31 cellular contexts compared by ENCODE assay signal in the genomic region with DNA sequence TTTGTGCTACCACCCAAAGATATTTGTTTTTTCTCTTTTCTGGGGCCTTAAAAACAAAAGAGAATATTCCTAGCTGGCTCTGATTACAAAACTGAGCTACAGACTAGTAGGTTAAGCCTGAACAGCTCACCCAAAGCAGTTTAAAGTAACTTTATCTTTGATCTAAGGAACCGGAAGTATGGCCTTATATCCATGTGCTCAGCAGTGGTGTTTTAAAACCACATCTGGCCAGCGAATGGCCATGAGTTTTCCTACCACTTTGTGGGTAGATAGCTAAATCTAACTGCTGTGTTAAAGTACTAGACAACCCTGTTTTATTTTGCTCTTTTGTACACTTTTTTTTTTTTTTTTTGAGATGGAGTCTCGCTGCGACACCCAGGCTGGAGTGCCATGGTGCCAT. TPM values are rescaled to one million over a fixed set of nuclear protein-coding genes. Genes with fewer than 3 reads are reported as not detected.
DNase-seq lines count a peak whose midpoint lies in the region; ATAC-seq, FAIRE-seq and TF ChIP-seq lines count a peak whose summit lies in the region.
"Had no signal": no experiment of that assay in that cellular context is flagged by ENCODE, and none has a peak within 500 bp of the region (broad histone marks: within the 10 kb centered on the region; RNA-seq: fewer than 3 reads in every experiment).

No MANE protein-coding gene starts in this region.

- no peak overlapping the region for H2AFZ ChIP-seq in K562 (ENCODE audit: low read depth, low read length)

- H3K36me3 ChIP-seq in K562 (ENCODE audit: control insufficient read depth, insufficient read depth, low read length): no peaks in the 10 kb centered on the region
- H3K36me3 ChIP-seq: BLaER1, SJSA1 had no signal

- H3K9me3 ChIP-seq in A549 (no peaks in the 10 kb centered on the region), K562 (replicated peaks; ENCODE audit: control insufficient read depth, insufficient read depth, low read depth, low read length) (no peaks in the 10 kb centered on the region)
- H3K9me3 ChIP-seq: BLaER1, SJSA1 had no signal

- TF ChIP-seq CTCF in A549 (IDR thresholded peaks at IDR 0.05) (no peak), K562 (IDR thresholded peaks at IDR 0.05 in 2 of 3, conservative IDR thresholded peaks at IDR 0.05 in 1 of 3; ENCODE audit: insufficient read depth in 2 of 3, low read depth in 1 of 3, low read length in 3 of 3) (no peak)

- no peak overlapping the region for H3K4me2 ChIP-seq in A549
- H3K4me2 ChIP-seq in K562 (ENCODE audit: insufficient read depth, low read length): no peak overlapping the region
- H3K4me2 ChIP-seq: BLaER1 had no signal

- BruUV-seq in K562 (replicated peaks; lab: Mats Ljungman, UMichigan): no TSS peak

- ATAC-seq in A549 (no peak), K562 (no peak), HG03432 (IDR thresholded peaks at IDR 0.05; ENCODE audit: unreplicated experiment) (no peak)
- ATAC-seq: GM12878, HCT116, PC-3, T-cell had no signal

- DNase-seq in A549 (ENCODE audit: low read depth in 1 of 2, low spot score in 1 of 2) (no peak), KBM-7 (peak; percentile 14), RPMI7951 (ENCODE audit: low read depth) (peak; percentile 3), K562 (ENCODE audit: extremely low read depth in 1 of 4, low spot score in 3 of 4) (peak in 1 of 4 experiments; percentile 5), NCI-H2029 treated with DMSO at 0.1 percent for 48 hours (lab: John Stamatoyannopoulos, UW) (no peak), T-helper 9 cell (no peak)
- DNase-seq: EL, GDM1, NCI-H1092, NCI-H1417 treated with DMSO at 0.1 percent for 48 hours, NCI-H187, NCI-H2107, NCI-H446, NCI-H524 treated with DMSO at 0.1 percent for 48 hours, NCI-H774, PC-3, Right ventricle myocardium superior, RPMI8226, T-cell had no signal

- no peaks in the 10 kb centered on the region for H3K79me2 ChIP-seq in K562 (ENCODE audit: control insufficient read depth, insufficient read depth, low read length)

- H3K4me3 ChIP-seq in A549 (no peak overlapping the region), K562 (no peak overlapping the region)
- H3K4me3 ChIP-seq: BLaER1, GM12878, SJSA1 had no signal

- POLR2A ChIA-PET in A549 (lab: Yijun Ruan, JAX): no interaction called here
- POLR2A ChIA-PET in K562 (lab: Yijun Ruan, JAX): no interaction called here

- 52% methylated on average over 4 of the region's 4 CpGs for WGBS in A549 (ENCODE audit: missing lambda C conversion rate)
- 13% methylated on average over 2 of the region's 4 CpGs for WGBS in K562 (ENCODE audit: insufficient coverage, low coverage, missing lambda C conversion rate)

- no peak overlapping the region for H3K27ac ChIP-seq in A549
- H3K27ac ChIP-seq in K562 (ENCODE audit: extremely low read depth, low read depth, low read length): no peak overlapping the region
- H3K27ac ChIP-seq: BLaER1, SJSA1 had no signal

- H3K4me1 ChIP-seq in A549: no peaks in the 10 kb centered on the region
- peaks cover 0 to 2% of the 10 kb centered on the region in 2 experiments; a peak in 1 of 5 replicates for H3K4me1 ChIP-seq in K562 (replicated peaks in 1 of 2; ENCODE audit: control insufficient read depth in 2 of 2, insufficient read depth in 2 of 2, low read length in 2 of 2)
- H3K4me1 ChIP-seq: BLaER1, SJSA1 had no signal

- no peaks in the 10 kb centered on the region for H4K20me1 ChIP-seq in K562 (replicated peaks; ENCODE audit: control insufficient read depth, insufficient read depth, low read length)
- H4K20me1 ChIP-seq: BLaER1 had no signal

- intact Hi-C loops in K562 (cut with micrococcal nuclease): no loop called here

- in situ Hi-C loops in KBM-7 (cut with MboI; ENCODE audit: low pct_unique_long_range_greater_than_20kb, low sequenced_read_pairs) (no loop called here), K562 (cut with MboI) (no loop called here)

- CTCF ChIA-PET in A549 (lab: Yijun Ruan, JAX) (no interaction called here), K562 (lab: Yijun Ruan, JAX; ENCODE audit: low intra/inter-chr PET ratio) (no interaction called here)

- TF ChIP-seq POLR2A in A549 (IDR thresholded peaks at IDR 0.05; ENCODE audit: low read length): no peak
- no peak for TF ChIP-seq POLR2A in K562 (conservative IDR thresholded peaks at IDR 0.05)

- H3K9me1 ChIP-seq in K562 (ENCODE audit: control insufficient read depth, insufficient read depth, low read length): no peaks in the 10 kb centered on the region

- TF ChIP-seq EP300 in A549 (IDR thresholded peaks at IDR 0.05) (no peak), K562 (IDR thresholded peaks at IDR 0.05; ENCODE audit: low read length) (no peak)

- TF ChIP-seq RAD21 in A549 (conservative IDR thresholded peaks at IDR 0.05 in 1 of 2, IDR thresholded peaks at IDR 0.05 in 1 of 2) (no peak), K562 (CRISPR knock-in tag; conservative IDR thresholded peaks at IDR 0.05 in 1 of 2, IDR thresholded peaks at IDR 0.05 in 1 of 2) (no peak)

- FAIRE-seq in A549 (lab: Jason Lieb, UNC) (peak; percentile 13), K562 (lab: Jason Lieb, UNC) (no peak)
- FAIRE-seq: D721Med, GM12878 had no signal

- no peak overlapping the region for H3K9ac ChIP-seq in K562 (ENCODE audit: insufficient read depth in 1 of 2, low read depth in 2 of 2, low read length in 2 of 2)
- H3K9ac ChIP-seq: BLaER1 had no signal

- no peaks in the 10 kb centered on the region for H3K27me3 ChIP-seq in K562 (ENCODE audit: control insufficient read depth in 2 of 2, insufficient read depth in 2 of 2, low read length in 2 of 2)
- H3K27me3 ChIP-seq: SJSA1 had no signal

TF ChIP-seq in A549, 52 proteins besides CTCF, POLR2A, EP300 and RAD21 (continues in another document):
- TF ChIP-seq KDM1A (IDR thresholded peaks at IDR 0.05; ENCODE audit: low read depth): no peak
- TF ChIP-seq, protein P1, sequence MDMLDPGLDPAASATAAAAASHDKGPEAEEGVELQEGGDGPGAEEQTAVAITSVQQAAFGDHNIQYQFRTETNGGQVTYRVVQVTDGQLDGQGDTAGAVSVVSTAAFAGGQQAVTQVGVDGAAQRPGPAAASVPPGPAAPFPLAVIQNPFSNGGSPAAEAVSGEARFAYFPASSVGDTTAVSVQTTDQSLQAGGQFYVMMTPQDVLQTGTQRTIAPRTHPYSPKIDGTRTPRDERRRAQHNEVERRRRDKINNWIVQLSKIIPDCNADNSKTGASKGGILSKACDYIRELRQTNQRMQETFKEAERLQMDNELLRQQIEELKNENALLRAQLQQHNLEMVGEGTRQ (IDR thresholded peaks at IDR 0.05): no peak
- TF ChIP-seq CBX2 (IDR thresholded peaks at IDR 0.05; ENCODE audit: borderline replicate concordance, low read depth): no peak
- TF ChIP-seq MYC (IDR thresholded peaks at IDR 0.05; ENCODE audit: borderline replicate concordance, low read length): no peak
- no peak for TF ChIP-seq FOXS1 (CRISPR knock-in tag; IDR thresholded peaks at IDR 0.05)
- TF ChIP-seq POLR2AphosphoS2 (conservative IDR thresholded peaks at IDR 0.05; ENCODE audit: low read length): no peak

TF ChIP-seq in K562, 482 proteins besides CTCF, POLR2A, EP300 and RAD21 (continues in another document):
- no peak for TF ChIP-seq NFIC (IDR thresholded peaks at IDR 0.05)
- no peak for TF ChIP-seq TAF9B (IDR thresholded peaks at IDR 0.05; ENCODE audit: partially characterized antibody)
- no peak for TF ChIP-seq HLTF (IDR thresholded peaks at IDR 0.05)
- TF ChIP-seq ZNF699 (CRISPR knock-in tag; IDR thresholded peaks at IDR 0.05; ENCODE audit: insufficient replicate concordance): no peak
- no peak for TF ChIP-seq MAFF (IDR thresholded peaks at IDR 0.05; ENCODE audit: low read length)
- TF ChIP-seq, protein P2, sequence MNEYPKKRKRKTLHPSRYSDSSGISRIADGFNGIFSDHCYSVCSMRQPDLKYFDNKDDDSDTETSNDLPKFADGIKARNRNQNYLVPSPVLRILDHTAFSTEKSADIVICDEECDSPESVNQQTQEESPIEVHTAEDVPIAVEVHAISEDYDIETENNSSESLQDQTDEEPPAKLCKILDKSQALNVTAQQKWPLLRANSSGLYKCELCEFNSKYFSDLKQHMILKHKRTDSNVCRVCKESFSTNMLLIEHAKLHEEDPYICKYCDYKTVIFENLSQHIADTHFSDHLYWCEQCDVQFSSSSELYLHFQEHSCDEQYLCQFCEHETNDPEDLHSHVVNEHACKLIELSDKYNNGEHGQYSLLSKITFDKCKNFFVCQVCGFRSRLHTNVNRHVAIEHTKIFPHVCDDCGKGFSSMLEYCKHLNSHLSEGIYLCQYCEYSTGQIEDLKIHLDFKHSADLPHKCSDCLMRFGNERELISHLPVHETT (CRISPR knock-in tag; conservative IDR thresholded peaks at IDR 0.05 in 1 of 2, IDR thresholded peaks at IDR 0.05 in 1 of 2): no peak
- TF ChIP-seq PHB2 (IDR thresholded peaks at IDR 0.05; ENCODE audit: low read depth): no peak
- TF ChIP-seq L3MBTL2 (IDR thresholded peaks at IDR 0.05): peak; percentile 55; the same call in 1 of the 2 replicates
- TF ChIP-seq YY1 (IDR thresholded peaks at IDR 0.05; ENCODE audit: borderline replicate concordance in 1 of 3, control insufficient read depth in 1 of 3, extremely low read depth in 1 of 3, insufficient read depth in 3 of 3, insufficient read length in 1 of 3, insufficient replicate concordance in 2 of 3, low read depth in 1 of 3, low read length in 2 of 3): no peak

RNA-seq across cellular contexts. Expression of a gene that starts 24.6 kb away (rescaled TPM):
- not detected in 2 replicates for polyA plus RNA-seq in A549 (2011; rRNA removed)
- not detected in 2 replicates for polyA plus RNA-seq in A549 (2012; cell fraction: cytosol; rRNA removed)
- not detected in 2 replicates for polyA plus RNA-seq in A549 (2012; cell fraction: nucleus; rRNA removed)
- polyA plus RNA-seq in A549 (2017; fragmentation: RNase III; extraction: RNeasy Plus Mini Kit Qiagen cat#74134 plus additional on column Dnase treatment): not detected in 3 replicates
- polyA minus RNA-seq in A549 (2011; rRNA and poly(A)+ RNA removed): 0.05 TPM in 1 of 2 replicates, not detected in the other
- not detected in 2 replicates for total RNA-seq in RPMI7951 (2014; rRNA removed; shearing (Covaris generic))
- total RNA-seq in K562 (2011; cell fraction: chromatin; rRNA removed; ENCODE audit: low replicate concordance): not detected in 2 replicates
- not detected in 2 replicates for total RNA-seq in K562 (2011; cell fraction: nucleolus; rRNA removed)
- not detected in 2 replicates for total RNA-seq in K562 (2011; cell fraction: nucleoplasm; rRNA removed)
- total RNA-seq in K562 (2014; rRNA removed): not detected in 2 replicates
- not detected in 2 replicates for total RNA-seq in K562 (2014; rRNA removed; fragmentation: Illumina TruSeq; extraction: Trizol)
- total RNA-seq in K562 (2015; rRNA removed; fragmentation: Illumina TruSeq; extraction: Trizol): not detected in 2 replicates
- not detected in 2 replicates for total RNA-seq in K562 (2021)
- not detected in 2 replicates for polyA plus RNA-seq in K562 (2011; rRNA removed)
- not detected in 2 replicates for polyA plus RNA-seq in K562 (2011; cell fraction: cytosol; rRNA removed)
- not detected in 2 replicates for polyA plus RNA-seq in K562 (2011; cell fraction: nucleus; rRNA removed)
- polyA plus RNA-seq in K562 (2012): not detected in 2 replicates
- polyA plus RNA-seq in K562 (2014; fragmentation: Illumina TruSeq; extraction: Trizol): not detected in 2 replicates
- not detected for polyA plus RNA-seq in K562 (2014; fragmentation: Nextera tagmentation; extraction: Ambion mirVana)
- not detected in 2 replicates for polyA plus RNA-seq in K562 (2014; rRNA removed)
- polyA minus RNA-seq in K562 (2011; rRNA and poly(A)+ RNA removed): not detected in 2 replicates
- polyA minus RNA-seq in K562 (2011; cell fraction: cytosol; rRNA and poly(A)+ RNA removed): not detected in 2 replicates
- not detected in 2 replicates for polyA minus RNA-seq in K562 (2011; cell fraction: nucleus; rRNA and poly(A)+ RNA removed)
- total RNA-seq: A172; CD4-positive, CD25-positive, alpha-beta regulatory T cell; GM12878; H4; HT-29; LHCN-M2; PC-3; Right ventricle myocardium superior; SJSA1; T-cell had no signal
- polyA plus RNA-seq: AG04450; CD4-positive, CD25-positive, alpha-beta regulatory T cell; GM12878 had no signal

Comparison
In these comparisons a context has a peak if more than half of its experiments do, and no peak if none do; other contexts are left out.
1. DNase-seq: peak in KBM-7 (single experiment) and RPMI7951 (single experiment); none in A549 (0 of 2), NCI-H2029 treated with DMSO at 0.1 percent for 48 hours (single experiment) and T-helper 9 cell (single experiment).